Comparison of ENCODE assay signal across 19 cellular contexts in the genomic region with DNA sequence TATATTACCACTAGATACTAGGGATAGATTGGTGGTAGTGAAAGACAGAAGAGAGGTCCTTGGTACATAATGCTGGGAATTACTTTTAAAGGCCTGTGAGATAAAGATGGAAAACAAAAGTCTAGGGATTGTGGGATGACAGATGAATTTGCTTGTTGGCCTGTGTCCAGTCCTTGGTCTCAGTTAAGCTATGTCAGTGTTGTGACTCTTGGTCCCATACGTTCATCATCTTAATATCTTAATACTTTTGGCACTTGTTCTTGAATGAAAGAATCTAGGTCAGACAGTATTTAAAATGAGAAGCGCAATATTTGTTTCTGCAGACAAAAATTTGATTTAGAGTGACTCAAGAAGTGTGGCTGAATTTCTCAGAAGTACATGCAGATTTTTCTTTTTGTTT. TPM values are rescaled to one million over a fixed set of nuclear protein-coding genes. Genes with fewer than 3 reads are reported as not detected.
DNase-seq lines count a peak whose midpoint lies in the region; ATAC-seq and TF ChIP-seq lines count a peak whose summit lies in the region.
"Had no signal": no experiment of that assay in that cellular context is flagged by ENCODE, and none has a peak within 500 bp of the region (broad histone marks: within the 10 kb centered on the region; RNA-seq: fewer than 3 reads in every experiment).

No MANE protein-coding gene starts in this region.

- WGBS in aorta, 2 donors = 27 to 30% methylated on average over 2 of the region's 2 CpGs

- intact Hi-C loops in activated CD4-positive, alpha-beta T cell treated with anti-CD3 and anti-CD28 coated beads for 36 hours (cut with DNase I, micrococcal nuclease) = loop anchor here (10.0 kb wide), 5 partner anchors 255 to 1335 kb away; a partner anchor contains a TSS
- intact Hi-C loops in aorta (cut with DNase I) = loop anchor here in 1 of 2 donors (10.0 kb wide), 1 partner anchor 535 kb away; no protein-coding TSS in a partner anchor

- H3K4me3 ChIP-seq in coronary artery (no peak overlapping the region), aorta (ENCODE audit: low read length in 2 of 2) (no peak overlapping the region)
- H3K4me3 ChIP-seq: prostate gland, skin epidermis, thoracic aorta had no signal

- no peak for DNase-seq in activated CD4-positive, alpha-beta T cell treated with anti-CD3 and anti-CD28 coated beads for 36 hours
- DNase-seq in activated CD4-positive, alpha-beta T cell treated with anti-CD3 and anti-CD28 coated beads for 48 hours = no peak
- DNase-seq in amniotic epithelial cell (ENCODE audit: low read depth) = peak; percentile 47
- DNase-seq in nephron progenitor cell = no peak
- DNase-seq in coronary artery (ENCODE audit: low spot score) = no peak
- no peak for DNase-seq in NCI-H524 (lab: John Stamatoyannopoulos, UW)
- no peak for DNase-seq in aorta
- DNase-seq: activated B cell treated with CpG ODN at 0.5 μM for 24 hours; amniotic stem cell; central memory CD4-positive, alpha-beta T cell; kidney; NCI-H526; SHP77; stimulated activated CD4-positive, alpha-beta T cell treated with anti-CD3 and anti-CD28 coated beads, Interleukin-4, amount 100 ng/mL, for 24 hours had no signal

- TF ChIP-seq CTCF in nephron progenitor cell (IDR thresholded peaks at IDR 0.05) = no peak
- no peak for TF ChIP-seq CTCF in coronary artery (IDR thresholded peaks at IDR 0.05)

- no peaks in the 10 kb centered on the region for H3K27me3 Mint-ChIP-seq in activated CD4-positive, alpha-beta T cell treated with anti-CD3 and anti-CD28 coated beads for 36 hours
- H3K27me3 Mint-ChIP-seq in IgD-negative memory B cell = no peaks in the 10 kb centered on the region
- no peaks in the 10 kb centered on the region for H3K27me3 Mint-ChIP-seq in nephron progenitor cell (ENCODE audit: low read depth, poor library complexity)
- H3K27me3 Mint-ChIP-seq: activated B cell treated with CpG ODN at 0.5 μM for 24 hours had no signal

- no peak overlapping the region for H3K4me3 Mint-ChIP-seq in activated CD4-positive, alpha-beta T cell treated with anti-CD3 and anti-CD28 coated beads for 36 hours
- H3K4me3 Mint-ChIP-seq in IgD-negative memory B cell (no peak overlapping the region), nephron progenitor cell (no peak overlapping the region)
- H3K4me3 Mint-ChIP-seq: activated B cell treated with CpG ODN at 0.5 μM for 24 hours, nephron had no signal

- peaks cover 0 to 2% of the 10 kb centered on the region in 2 donors for H3K4me1 ChIP-seq in aorta (ENCODE audit: control insufficient read depth in 1 of 2, insufficient read depth in 2 of 2, low read length in 2 of 2)

- H3K27ac Mint-ChIP-seq in activated CD4-positive, alpha-beta T cell treated with anti-CD3 and anti-CD28 coated beads for 36 hours = peak overlapping the region; percentile 38
- peak overlapping the region; percentile 36 to 92 (median 46) for H3K27ac Mint-ChIP-seq in IgD-negative memory B cell
- peak overlapping the region; percentile 36 for H3K27ac Mint-ChIP-seq in nephron progenitor cell

- CTCF ChIA-PET in activated CD4-positive, alpha-beta T cell treated with anti-CD3 and anti-CD28 coated beads for 36 hours (lab: Charles Lee) = interaction anchor here (0.7 to 1.7 kb wide), 4 partner anchors 20 to 735 kb away, joined by 3 to 4 read pairs (median 4); no protein-coding TSS in a partner anchor

- H3K27ac ChIP-seq in coronary artery (peak overlapping the region in 1 of 2 donors; percentile 12), aorta (ENCODE audit: low read depth in 1 of 2, low read length in 2 of 2) (no peak overlapping the region)
- H3K27ac ChIP-seq: prostate gland, skin epidermis had no signal

- H3K27me3 ChIP-seq in aorta (ENCODE audit: control insufficient read depth in 1 of 2, insufficient read depth in 2 of 2, low read length in 1 of 2) = no peaks in the 10 kb centered on the region

- H3K36me3 ChIP-seq in aorta (ENCODE audit: control insufficient read depth in 1 of 2, insufficient read depth in 2 of 2, low read length in 1 of 2) = peaks cover 6 to 8% of the 10 kb centered on the region in 2 donors

- H3K4me1 Mint-ChIP-seq in activated CD4-positive, alpha-beta T cell treated with anti-CD3 and anti-CD28 coated beads for 36 hours = peaks cover 59% of the 10 kb centered on the region
- peaks cover 27 to 48% (median 42%) of the 10 kb centered on the region in 3 donors for H3K4me1 Mint-ChIP-seq in IgD-negative memory B cell
- peaks cover 37% of the 10 kb centered on the region for H3K4me1 Mint-ChIP-seq in nephron progenitor cell

- no peaks in the 10 kb centered on the region for H3K9me3 ChIP-seq in aorta (ENCODE audit: control insufficient read depth, low read length)
- H3K9me3 ChIP-seq: prostate gland, thoracic aorta had no signal

- ATAC-seq in activated CD4-positive, alpha-beta T cell treated with anti-CD3 and anti-CD28 coated beads for 36 hours = no peak
- no peak for ATAC-seq in aorta (ENCODE audit: low FRiP score)

- no peaks in the 10 kb centered on the region for H3K9me3 Mint-ChIP-seq in activated CD4-positive, alpha-beta T cell treated with anti-CD3 and anti-CD28 coated beads for 36 hours (ENCODE audit: low read depth)
- H3K9me3 Mint-ChIP-seq in IgD-negative memory B cell (no peaks in the 10 kb centered on the region), nephron progenitor cell (no peaks in the 10 kb centered on the region)
- H3K9me3 Mint-ChIP-seq: activated B cell treated with CpG ODN at 0.5 μM for 24 hours, nephron had no signal

- POLR2A ChIA-PET in activated CD4-positive, alpha-beta T cell treated with anti-CD3 and anti-CD28 coated beads for 36 hours (lab: Charles Lee) = interaction anchor here (0.6 kb wide), 1 partner anchor 204 kb away, joined by 10 read pairs; no protein-coding TSS in a partner anchor

- H3K36me3 Mint-ChIP-seq in activated CD4-positive, alpha-beta T cell treated with anti-CD3 and anti-CD28 coated beads for 36 hours (ENCODE audit: low read depth) = peaks cover 91% of the 10 kb centered on the region
- H3K36me3 Mint-ChIP-seq in IgD-negative memory B cell = peaks cover 5% of the 10 kb centered on the region
- peaks cover 88% of the 10 kb centered on the region for H3K36me3 Mint-ChIP-seq in nephron progenitor cell (ENCODE audit: low read depth)

RNA-seq across cellular contexts. Expression of a gene that starts 7.6 kb away (rescaled TPM):
- total RNA-seq in activated CD4-positive, alpha-beta T cell treated with anti-CD3 and anti-CD28 coated beads for 36 hours = 1,000 to 10,000 TPM; 1,359 to 1,602 TPM
- 2,794 TPM for polyA plus RNA-seq in IgD-negative memory B cell
- 100 to 1,000 TPM; 778 to 824 TPM for total RNA-seq in aorta
- polyA plus RNA-seq in aorta = 1,000 to 10,000 TPM; 1,953 to 3,435 TPM

RNA-seq across cellular contexts. Expression of a gene that starts 54.5 kb away (rescaled TPM):
- 10 to 100 TPM; 28.5 to 32.6 TPM for total RNA-seq in activated CD4-positive, alpha-beta T cell treated with anti-CD3 and anti-CD28 coated beads for 36 hours
- polyA plus RNA-seq in IgD-negative memory B cell (4.8 TPM), aorta (10 to 100 TPM in 1 of 2 donors, 1 to 10 TPM in 1; 8.3 to 10.5 TPM)
- total RNA-seq in aorta = 10 to 100 TPM; 47.5 to 54.7 TPM
